Comparison of ENCODE assay signal across 8 cellular contexts in genomic region chr4:82373816-82374740, GRCh38. TPM values are rescaled to one million over a fixed set of nuclear protein-coding genes. Genes with fewer than 3 reads are reported as not detected.
DNase-seq lines count a peak whose midpoint lies in the region; ATAC-seq and TF ChIP-seq lines count a peak whose summit lies in the region.

A gene with protein sequence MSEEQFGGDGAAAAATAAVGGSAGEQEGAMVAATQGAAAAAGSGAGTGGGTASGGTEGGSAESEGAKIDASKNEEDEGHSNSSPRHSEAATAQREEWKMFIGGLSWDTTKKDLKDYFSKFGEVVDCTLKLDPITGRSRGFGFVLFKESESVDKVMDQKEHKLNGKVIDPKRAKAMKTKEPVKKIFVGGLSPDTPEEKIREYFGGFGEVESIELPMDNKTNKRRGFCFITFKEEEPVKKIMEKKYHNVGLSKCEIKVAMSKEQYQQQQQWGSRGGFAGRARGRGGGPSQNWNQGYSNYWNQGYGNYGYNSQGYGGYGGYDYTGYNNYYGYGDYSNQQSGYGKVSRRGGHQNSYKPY (minus strand): TSS chr4:82373991. CDS start chr4:82373678, 313 bp downstream.

- peak within 1 kb of the TSS; percentile 99 for H3K4me3 ChIP-seq in choroid plexus epithelial cell (ENCODE audit: low read depth, low read length)
- peak within 1 kb of the TSS; percentile 90 for H3K4me3 ChIP-seq in kidney epithelial cell (ENCODE audit: low read depth, low read length)

- peak; percentile 99 for DNase-seq in Ammon's horn (ENCODE audit: low spot score)
- DNase-seq in GM19238 (ENCODE audit: insufficient read length, low spot score), result peak; percentile 86
- DNase-seq in NCI-H524 (lab: John Stamatoyannopoulos, UW), result peak; percentile 96
- peak; percentile 97 for DNase-seq in activated CD4-positive, alpha-beta T cell treated with anti-CD3 and anti-CD28 coated beads for 36 hours
- DNase-seq in choroid plexus epithelial cell (ENCODE audit: low read depth), result peak; percentile 100
- peak; percentile 99 for DNase-seq in kidney epithelial cell (ENCODE audit: low read depth)
- DNase-seq in stimulated activated CD4-positive, alpha-beta T cell treated with anti-CD3 and anti-CD28 coated beads, Interleukin-15, amount 100 ng/mL, for 48 hours (ENCODE audit: low read depth in 2 of 2), result peak; percentile 93 to 96

- H3K27me3 Mint-ChIP-seq in activated CD4-positive, alpha-beta T cell treated with anti-CD3 and anti-CD28 coated beads for 36 hours, result no peaks in the 10 kb centered on the region

- CTCF ChIA-PET in activated CD4-positive, alpha-beta T cell treated with anti-CD3 and anti-CD28 coated beads for 36 hours (lab: Charles Lee), result interaction anchor here (0.7 to 1.9 kb wide), 5 partner anchors 14 to 1095 kb away, joined by 3 to 14 read pairs (median 4); no protein-coding TSS in a partner anchor

- POLR2A ChIA-PET in activated CD4-positive, alpha-beta T cell treated with anti-CD3 and anti-CD28 coated beads for 36 hours (lab: Charles Lee), result interaction anchor here (0.7 to 1.9 kb wide), 8 partner anchors 25 to 700 kb away, joined by 3 to 38 read pairs (median 6); partner anchors contain the start of gene HNRNPDL

- H3K4me1 Mint-ChIP-seq in activated CD4-positive, alpha-beta T cell treated with anti-CD3 and anti-CD28 coated beads for 36 hours, result peaks cover 34% of the 10 kb centered on the region

- H3K27ac Mint-ChIP-seq in activated CD4-positive, alpha-beta T cell treated with anti-CD3 and anti-CD28 coated beads for 36 hours, result peak within 1 kb of the TSS; percentile 99

- peak; percentile 94 for ATAC-seq in HG03442 (IDR thresholded peaks at IDR 0.05; ENCODE audit: unreplicated experiment)
- ATAC-seq in activated CD4-positive, alpha-beta T cell treated with anti-CD3 and anti-CD28 coated beads for 36 hours, result peak; percentile 90

- intact Hi-C loops in activated CD4-positive, alpha-beta T cell treated with anti-CD3 and anti-CD28 coated beads for 36 hours (cut with DNase I, micrococcal nuclease), result loop anchor here (1.0 to 10.0 kb wide), 15 partner anchors 21 to 1081 kb away; partner anchors contain the start of genes COQ2 (in 2 of the 2), SEC31A (in 2 of the 2), COPS4 (in 1 of the 2) and ENOPH1 (in 1 of the 2)

- H3K36me3 ChIP-seq in kidney epithelial cell (ENCODE audit: control insufficient read depth, insufficient read depth, low read length), result no peaks in the 10 kb centered on the region

- no peaks in the 10 kb centered on the region for H3K9me3 Mint-ChIP-seq in activated CD4-positive, alpha-beta T cell treated with anti-CD3 and anti-CD28 coated beads for 36 hours (ENCODE audit: low read depth)

- H3K4me3 Mint-ChIP-seq in activated CD4-positive, alpha-beta T cell treated with anti-CD3 and anti-CD28 coated beads for 36 hours, result peak within 1 kb of the TSS; percentile 89

- H3K36me3 Mint-ChIP-seq in activated CD4-positive, alpha-beta T cell treated with anti-CD3 and anti-CD28 coated beads for 36 hours (ENCODE audit: low read depth), result peaks cover 61% of the 10 kb centered on the region

- TF ChIP-seq CTCF in choroid plexus epithelial cell (conservative IDR thresholded peaks at IDR 0.05; ENCODE audit: low read depth, low read length), result no peak
- no peak for TF ChIP-seq CTCF in kidney epithelial cell (IDR thresholded peaks at IDR 0.05; ENCODE audit: insufficient read depth, low read length, poor library complexity, severe bottlenecking)

- no peaks in the 10 kb centered on the region for H3K27me3 ChIP-seq in kidney epithelial cell (ENCODE audit: control insufficient read depth, insufficient read depth, low read length)

RNA-seq across cellular contexts. Expression of the gene that starts here (rescaled TPM):
- total RNA-seq in activated CD4-positive, alpha-beta T cell treated with anti-CD3 and anti-CD28 coated beads for 36 hours, result 100 to 1,000 TPM; 505 to 510 TPM
- 62.8 and 65.5 TPM in 2 replicates for total RNA-seq in kidney epithelial cell

Comparison
In these comparisons a context has a peak if more than half of its experiments do, and no peak if none do; other contexts are left out.
1. Peak in every context shown above with its lines: DNase-seq, ATAC-seq and H3K4me3 ChIP-seq.